8 cellular contexts compared by ENCODE assay signal in genomic region chr1:35192056-35192852, GRCh38. TPM values are rescaled to one million over a fixed set of nuclear protein-coding genes. Genes with fewer than 3 reads are reported as not detected.
DNase-seq lines count a peak whose midpoint lies in the region; ATAC-seq and TF ChIP-seq lines count a peak whose summit lies in the region.

No MANE protein-coding gene starts in this region.

- peak overlapping the region; percentile 100 for H3K9ac ChIP-seq in neural cell (ENCODE audit: low read length)

- no peaks in the 10 kb centered on the region; the same call in 1 of the 2 replicates for H3K36me3 ChIP-seq in Caco-2 (ENCODE audit: control insufficient read depth, insufficient read depth, low read length)
- peaks cover 22% of the 10 kb centered on the region for H3K36me3 ChIP-seq in neural cell (ENCODE audit: insufficient read depth, low read length)

- TF ChIP-seq RAD21 in neural cell (conservative IDR thresholded peaks at IDR 0.05): peak; percentile 12

- H3F3A ChIP-seq in neural cell (ENCODE audit: insufficient read depth, low read length, poor library complexity, severe bottlenecking): peaks cover 3% of the 10 kb centered on the region

- POLR2A ChIA-PET in Caco-2 (lab: Charles Lee): interaction anchor here (0.5 to 1.0 kb wide), 4 partner anchors 12 to 535 kb away, joined by 3 to 5 read pairs (median 4); partner anchors contain the start of gene ZMYM4

- H4K20me1 ChIP-seq in neural cell (ENCODE audit: insufficient read depth): peaks cover 47% of the 10 kb centered on the region

- H3K27ac Mint-ChIP-seq in Caco-2 (ENCODE audit: unreplicated experiment): peak overlapping the region; percentile 88
- H3K27ac Mint-ChIP-seq in stimulated activated naive CD8-positive, alpha-beta T cell treated with anti-CD3 and anti-CD28 coated beads, Interleukin-15, Interleukin-2, amounts not matched to agents 100 ng/mL and 50 ng/mL, for 24 hours: peak overlapping the region; percentile 98

- TF ChIP-seq POLR2A in Raji (IDR thresholded peaks at IDR 0.05; ENCODE audit: insufficient read depth, low read depth, low read length): peak; percentile 44; the same call in 1 of the 2 replicates

- H3K79me2 ChIP-seq in neural cell (replicated peaks; ENCODE audit: insufficient read depth, low read length): peaks cover 56% of the 10 kb centered on the region

- H3K4me2 ChIP-seq in neural cell (ENCODE audit: low read length): no peak overlapping the region

- no peaks in the 10 kb centered on the region for H3K27me3 ChIP-seq in Caco-2 (replicated peaks; ENCODE audit: control insufficient read depth, insufficient read depth, low read length)
- H3K27me3 ChIP-seq in neural cell (ENCODE audit: insufficient read depth, low read depth, low read length): no peaks in the 10 kb centered on the region

- peaks cover 60% of the 10 kb centered on the region for H3K36me3 Mint-ChIP-seq in Caco-2 (ENCODE audit: insufficient read depth, unreplicated experiment)
- H3K36me3 Mint-ChIP-seq in stimulated activated naive CD8-positive, alpha-beta T cell treated with anti-CD3 and anti-CD28 coated beads, Interleukin-15, Interleukin-2, amounts not matched to agents 100 ng/mL and 50 ng/mL, for 24 hours (ENCODE audit: low read depth): peaks cover 47% of the 10 kb centered on the region

- H3K27ac ChIP-seq in neural cell (ENCODE audit: low read length): peak overlapping the region; percentile 99

- peak; percentile 37 for ATAC-seq in GM21576 (IDR thresholded peaks at IDR 0.05; ENCODE audit: unreplicated experiment)

- H3K27me3 Mint-ChIP-seq in Caco-2 (ENCODE audit: insufficient read depth, unreplicated experiment): no peaks in the 10 kb centered on the region
- H3K27me3 Mint-ChIP-seq in stimulated activated naive CD8-positive, alpha-beta T cell treated with anti-CD3 and anti-CD28 coated beads, Interleukin-15, Interleukin-2, amounts not matched to agents 100 ng/mL and 50 ng/mL, for 24 hours: no peaks in the 10 kb centered on the region

- no peaks in the 10 kb centered on the region for H3K9me3 Mint-ChIP-seq in Caco-2 (ENCODE audit: unreplicated experiment)
- H3K9me3 Mint-ChIP-seq in stimulated activated naive CD8-positive, alpha-beta T cell treated with anti-CD3 and anti-CD28 coated beads, Interleukin-15, Interleukin-2, amounts not matched to agents 100 ng/mL and 50 ng/mL, for 24 hours: no peaks in the 10 kb centered on the region

- H3K4me3 Mint-ChIP-seq in Caco-2 (ENCODE audit: unreplicated experiment): peak overlapping the region; percentile 89
- peak overlapping the region; percentile 92 for H3K4me3 Mint-ChIP-seq in stimulated activated naive CD8-positive, alpha-beta T cell treated with anti-CD3 and anti-CD28 coated beads, Interleukin-15, Interleukin-2, amounts not matched to agents 100 ng/mL and 50 ng/mL, for 24 hours

- H3K4me1 ChIP-seq in Caco-2: peaks cover 12% of the 10 kb centered on the region

- no peaks in the 10 kb centered on the region for H3K9me2 ChIP-seq in neural cell (ENCODE audit: insufficient read depth, low read length)

- intact Hi-C loops in Caco-2 (cut with micrococcal nuclease; ENCODE audit: unreplicated experiment): loop anchor here (5.0 kb wide), 1 partner anchor 365 kb away; the partner anchor contains the start of genes KIAA0319L and NCDN

- H2AFZ ChIP-seq in neural cell (ENCODE audit: low read depth, low read length): no peak overlapping the region

- CTCF ChIA-PET in Caco-2 (lab: Charles Lee): no interaction called here

- peaks cover 25% of the 10 kb centered on the region for H3K4me1 Mint-ChIP-seq in Caco-2 (ENCODE audit: low read depth, unreplicated experiment)
- peaks cover 50% of the 10 kb centered on the region for H3K4me1 Mint-ChIP-seq in stimulated activated naive CD8-positive, alpha-beta T cell treated with anti-CD3 and anti-CD28 coated beads, Interleukin-15, Interleukin-2, amounts not matched to agents 100 ng/mL and 50 ng/mL, for 24 hours (ENCODE audit: low read depth)

- TF ChIP-seq EP300 in neural cell (conservative IDR thresholded peaks at IDR 0.05; ENCODE audit: poor library complexity, severe bottlenecking): peak; percentile 62

- no TSS peak for BruUV-seq in Caco-2 (replicated peaks; lab: Mats Ljungman, UMichigan)

- no peaks in the 10 kb centered on the region for H3K9me3 ChIP-seq in Caco-2
- H3K9me3 ChIP-seq in neural cell (ENCODE audit: low read length): no peaks in the 10 kb centered on the region

- TF ChIP-seq CTCF in Caco-2 (IDR thresholded peaks at IDR 0.05; ENCODE audit: insufficient read depth in 1 of 2, low read depth in 1 of 2, low read length in 1 of 2, severe bottlenecking in 1 of 2, unreplicated experiment in 1 of 2): no peak
- TF ChIP-seq CTCF in fibroblast of the aortic adventitia (IDR thresholded peaks at IDR 0.05; ENCODE audit: insufficient read depth, low read length): no peak
- peak; percentile 61 for TF ChIP-seq CTCF in neural cell (IDR thresholded peaks at IDR 0.05; ENCODE audit: poor library complexity, severe bottlenecking)

- H3K4me3 ChIP-seq in Caco-2 (ENCODE audit: low read depth, low read length): peak overlapping the region; percentile 52
- peak overlapping the region; percentile 99 for H3K4me3 ChIP-seq in fibroblast of the aortic adventitia (ENCODE audit: low read depth, low read length)
- H3K4me3 ChIP-seq in neural cell (ENCODE audit: low read length): peak overlapping the region; percentile 82

- DNase-seq in Caco-2 (peak; percentile 72 to 85), Kasumi-1 (lab: John Stamatoyannopoulos, UW) (peak; percentile 57 to 77), fibroblast of the aortic adventitia (ENCODE audit: low read depth) (peak; percentile 63)
- DNase-seq in activated effector memory CD4-positive, alpha-beta T cell treated with Interleukin-2 at 50 U/mL for 16 hours: peak; percentile 82

TF ChIP-seq in neural cell, 6 proteins besides CTCF, POLR2A, EP300 and RAD21:
- TF ChIP-seq TAF1 (IDR thresholded peaks at IDR 0.05; ENCODE audit: low read depth): no peak
- peak; percentile 36 for TF ChIP-seq SMC3 (conservative IDR thresholded peaks at IDR 0.05; ENCODE audit: poor library complexity)
- no peak for TF ChIP-seq EZH2 (IDR thresholded peaks at IDR 0.05; ENCODE audit: borderline replicate concordance, insufficient read depth, low read length, poor library complexity, severe bottlenecking)
- TF ChIP-seq POLR2AphosphoS5 (IDR thresholded peaks at IDR 0.05): peak; percentile 79
- TF ChIP-seq MXI1 (conservative IDR thresholded peaks at IDR 0.05; ENCODE audit: poor library complexity, severe bottlenecking): peak; percentile 42
- TF ChIP-seq REST (IDR thresholded peaks at IDR 0.05; ENCODE audit: borderline replicate concordance): no peak

RNA-seq across cellular contexts. Expression of gene SFPQ, which starts 0.7 kb away (rescaled TPM):
- total RNA-seq in Caco-2 (2022): 274 and 285 TPM in 2 replicates
- total RNA-seq in fibroblast of the aortic adventitia (ENCODE audit: low replicate concordance): 152 and 393 TPM in 2 replicates
- 1,073 and 1,127 TPM in 2 replicates for polyA plus RNA-seq in neural cell
- polyA minus RNA-seq in neural cell: 557 and 649 TPM in 2 replicates

Comparison
In these comparisons a context has a peak if more than half of its experiments do, and no peak if none do; other contexts are left out.
1. Peak in every context shown above with its lines: DNase-seq, ATAC-seq, H3K4me3 ChIP-seq and H3K27ac ChIP-seq.